Comparison of ENCODE assay signal across 19 cellular contexts in the genomic region with DNA sequence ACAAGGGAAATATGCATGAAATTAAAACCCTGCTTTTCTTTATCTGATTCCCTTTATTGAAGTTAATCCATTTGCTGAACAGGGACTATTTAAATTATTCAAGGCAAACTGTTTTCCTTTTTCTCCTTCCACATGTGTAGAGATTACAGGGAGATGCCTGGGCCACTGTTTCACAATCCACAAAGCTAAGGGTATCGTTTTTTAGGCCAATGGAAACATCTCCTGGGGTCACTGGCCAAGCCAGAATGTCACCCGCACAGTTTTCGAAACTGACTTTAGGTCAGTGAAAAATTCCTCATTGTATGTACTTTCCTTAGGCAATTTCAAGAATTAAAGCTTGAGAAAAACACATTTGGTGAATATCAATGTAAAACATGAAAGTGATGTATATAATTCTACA.
DNase-seq lines count a peak whose midpoint lies in the region; ATAC-seq and TF ChIP-seq lines count a peak whose summit lies in the region.
"Had no signal": no experiment of that assay in that cellular context is flagged by ENCODE, and none has a peak within 500 bp of the region (broad histone marks: within the 10 kb centered on the region; RNA-seq: fewer than 3 reads in every experiment).

No MANE protein-coding gene starts in this region.

- ATAC-seq in left ventricle myocardium superior, result no peak
- peak; percentile 53 for ATAC-seq in sciatic nerve
- no peak for ATAC-seq in HG03342 (IDR thresholded peaks at IDR 0.05; ENCODE audit: unreplicated experiment)
- ATAC-seq: A549; CD8-positive, alpha-beta T cell had no signal

- peaks cover 24% of the 10 kb centered on the region for H3K4me1 ChIP-seq in cardiac muscle cell (ENCODE audit: low read depth)
- H3K4me1 ChIP-seq: A549, Caco-2 had no signal

- no peak for TF ChIP-seq CTCF in cardiac muscle cell (IDR thresholded peaks at IDR 0.05; ENCODE audit: low read depth, low read length)
- TF ChIP-seq CTCF in nephron progenitor cell (IDR thresholded peaks at IDR 0.05), result no peak

- no peaks in the 10 kb centered on the region for H3K27me3 ChIP-seq in cardiac muscle cell
- H3K27me3 ChIP-seq: BLaER1 treated with 17β-estradiol and CSF1 and Interleukin-3, amounts not matched to agents 10 nM and 100 nM had no signal

- no peaks in the 10 kb centered on the region for H3K36me3 ChIP-seq in cardiac muscle cell
- H3K36me3 ChIP-seq: BLaER1 treated with 17β-estradiol and CSF1 and Interleukin-3, amounts not matched to agents 10 nM and 100 nM had no signal

- H3K9me3 Mint-ChIP-seq in nephron progenitor cell, result peaks cover 16% of the 10 kb centered on the region
- H3K9me3 Mint-ChIP-seq: CD4-positive, alpha-beta T cell; CD8-positive, alpha-beta T cell had no signal

- H3K36me3 Mint-ChIP-seq in nephron progenitor cell (ENCODE audit: low read depth), result peaks cover 33% of the 10 kb centered on the region

- no peaks in the 10 kb centered on the region for H3K9me3 ChIP-seq in cardiac muscle cell (ENCODE audit: low read depth)
- H3K9me3 ChIP-seq: A549; BLaER1 treated with 17β-estradiol and CSF1 and Interleukin-3, amounts not matched to agents 10 nM and 100 nM; Caco-2 had no signal

- H3K4me3 Mint-ChIP-seq in nephron progenitor cell, result no peak overlapping the region
- H3K4me3 Mint-ChIP-seq: B cell; CD4-positive, alpha-beta T cell; CD8-positive, alpha-beta T cell had no signal

- peak overlapping the region; percentile 44 for H3K27ac Mint-ChIP-seq in nephron progenitor cell
- H3K27ac Mint-ChIP-seq: B cell; CD4-positive, alpha-beta T cell; CD8-positive, alpha-beta T cell had no signal

- peak overlapping the region; percentile 76 for H3K27ac ChIP-seq in cardiac muscle cell
- H3K27ac ChIP-seq: 22Rv1; A549; BLaER1 treated with 17β-estradiol and CSF1 and Interleukin-3, amounts not matched to agents 10 nM and 100 nM; C4-2B had no signal

- H3K4me3 ChIP-seq in cardiac muscle cell, result no peak overlapping the region
- H3K4me3 ChIP-seq: A549; BLaER1 treated with 17β-estradiol and CSF1 and Interleukin-3, amounts not matched to agents 10 nM and 100 nM had no signal

- DNase-seq in cardiac muscle cell (ENCODE audit: low read depth in 1 of 2, low spot score in 1 of 2) (no peak), left ventricle myocardium superior (no peak), nephron progenitor cell (no peak), sciatic nerve (ENCODE audit: low spot score) (no peak), NCI-H345 (lab: John Stamatoyannopoulos, UW) (no peak)
- no peak for DNase-seq in stimulated activated CD4-positive, alpha-beta T cell treated with anti-CD3 and anti-CD28 coated beads, Interleukin-4, amount 100 ng/mL, for 4 hours
- DNase-seq: AML-193; Caco-2; Calu3; CD4-positive, alpha-beta T cell; CD8-positive, alpha-beta T cell; DMS79 treated with DMSO at 0.1 percent for 48 hours; GF-D8 had no signal

- no peaks in the 10 kb centered on the region for H3K27me3 Mint-ChIP-seq in nephron progenitor cell (ENCODE audit: low read depth, poor library complexity)
- H3K27me3 Mint-ChIP-seq: B cell; CD4-positive, alpha-beta T cell had no signal

- intact Hi-C loops in left ventricle myocardium superior (cut with micrococcal nuclease), result no loop called here
- intact Hi-C loops in sciatic nerve (cut with DNase I), result no loop called here

- H3K4me1 Mint-ChIP-seq in nephron progenitor cell, result peaks cover 51% of the 10 kb centered on the region
